In genomic region chr6:139364302-139364981, GRCh38 we compare ENCODE assay signal across 8 cellular contexts. TPM values are rescaled to one million over a fixed set of nuclear protein-coding genes. Genes with fewer than 3 reads are reported as not detected.
DNase-seq lines count a peak whose midpoint lies in the region; ATAC-seq and TF ChIP-seq lines count a peak whose summit lies in the region.

No MANE protein-coding gene starts in this region.

- H3K27me3 Mint-ChIP-seq in nephron progenitor cell (ENCODE audit: low read depth, poor library complexity), result no peaks in the 10 kb centered on the region

- peaks cover 30% of the 10 kb centered on the region for H3K4me1 Mint-ChIP-seq in nephron progenitor cell

- H3K9me3 ChIP-seq in RWPE2 (ENCODE audit: severe bottlenecking), result no peaks in the 10 kb centered on the region

- H3K4me3 ChIP-seq in AG09309 (ENCODE audit: control insufficient read depth, low read depth, low read length) (no peak overlapping the region), RWPE2 (ENCODE audit: severe bottlenecking) (no peak overlapping the region), epithelial cell of proximal tubule (ENCODE audit: low read depth, low read length) (no peak overlapping the region)

- H3K36me3 ChIP-seq in RWPE2 (ENCODE audit: low read depth), result no peaks in the 10 kb centered on the region

- no peaks in the 10 kb centered on the region for H3K36me3 Mint-ChIP-seq in nephron progenitor cell (ENCODE audit: low read depth)

- H3K9me3 Mint-ChIP-seq in nephron progenitor cell, result no peaks in the 10 kb centered on the region

- TF ChIP-seq CTCF in AG09309 (IDR thresholded peaks at IDR 0.05; ENCODE audit: control insufficient read depth, insufficient read depth, low read depth, low read length, missing control alignments) (peak; percentile 41), GM12872 (IDR thresholded peaks at IDR 0.05; ENCODE audit: insufficient read depth, low read depth, low read length) (peak; percentile 37; the same call in 1 of the 3 replicates), RWPE2 (IDR thresholded peaks at IDR 0.05; ENCODE audit: poor library complexity, severe bottlenecking) (peak; percentile 77), epithelial cell of proximal tubule (conservative IDR thresholded peaks at IDR 0.05; ENCODE audit: low read depth, low read length) (peak; percentile 64), nephron progenitor cell (IDR thresholded peaks at IDR 0.05) (peak; percentile 76)

- no peak overlapping the region for H3K27ac ChIP-seq in RWPE2 (ENCODE audit: poor library complexity, severe bottlenecking)

- H3K4me1 ChIP-seq in RWPE2 (ENCODE audit: insufficient read depth, poor library complexity, severe bottlenecking), result peaks cover 3% of the 10 kb centered on the region

- DNase-seq in AG09309 (ENCODE audit: low read depth) (no peak), LHCN-M2 (ENCODE audit: low read depth) (peak; percentile 66), RWPE2 (ENCODE audit: low spot score) (no peak), epithelial cell of proximal tubule (ENCODE audit: low read depth) (no peak), nephron progenitor cell (peak; percentile 4)
- DNase-seq in effector CD4-positive, alpha-beta T cell, result no peak

- no peak overlapping the region for H3K4me3 Mint-ChIP-seq in nephron progenitor cell

- ATAC-seq in RWPE2 (ENCODE audit: low read depth), result no peak
- ATAC-seq in HG03135 (IDR thresholded peaks at IDR 0.05; ENCODE audit: unreplicated experiment), result no peak

- no peaks in the 10 kb centered on the region for H3K27me3 ChIP-seq in RWPE2 (ENCODE audit: insufficient read depth, poor library complexity, severe bottlenecking)

- H3K27ac Mint-ChIP-seq in nephron progenitor cell, result no peak overlapping the region

RNA-seq across cellular contexts. Expression of gene CITED2, which starts 10.0 kb away (rescaled TPM):
- total RNA-seq in LHCN-M2 (2014; rRNA removed) (210 and 256 TPM in 2 replicates), epithelial cell of proximal tubule (56.1 and 112 TPM in 2 replicates)
- polyA plus RNA-seq in LHCN-M2 (2012), result 357 TPM

Comparison
In these comparisons a context has a peak if more than half of its experiments do, and no peak if none do; other contexts are left out.
1. DNase-seq: peak in LHCN-M2 (single experiment) and nephron progenitor cell (single experiment); none in AG09309 (single experiment), RWPE2 (single experiment), epithelial cell of proximal tubule (single experiment) and effector CD4-positive, alpha-beta T cell (single experiment).
2. Peak in every context shown above with its lines, with median percentiles within 50 percentile points of each other: CTCF ChIP-seq.